In genomic region chr2:240911641-240912265, GRCh38 we compare ENCODE assay signal across 27 cellular contexts. TPM values are rescaled to one million over a fixed set of nuclear protein-coding genes. Genes with fewer than 3 reads are reported as not detected.
DNase-seq lines count a peak whose midpoint lies in the region; ATAC-seq and TF ChIP-seq lines count a peak whose summit lies in the region.
"Had no signal": no experiment of that assay in that cellular context is flagged by ENCODE, and none has a peak within 500 bp of the region (broad histone marks: within the 10 kb centered on the region; RNA-seq: fewer than 3 reads in every experiment).

No MANE protein-coding gene starts in this region.

- TF ChIP-seq CTCF in brain microvascular endothelial cell (IDR thresholded peaks at IDR 0.05; ENCODE audit: low read depth, low read length, missing control alignments) (no peak), neural progenitor cell (IDR thresholded peaks at IDR 0.05) (no peak), endothelial cell (IDR thresholded peaks at IDR 0.05; ENCODE audit: unreplicated experiment) (no peak)

- H3K4me2 ChIP-seq in neural progenitor cell: no peak overlapping the region

- H3K4me3 Mint-ChIP-seq in neural progenitor cell: no peak overlapping the region
- no peak overlapping the region for H3K4me3 Mint-ChIP-seq in stimulated activated effector memory CD8-positive, alpha-beta T cell treated with anti-CD3 and anti-CD28 coated beads, Interleukin-12 subunit alpha, Interleukin-12 subunit beta, amount 100 ng/mL, for 72 hours
- H3K4me3 Mint-ChIP-seq in endothelial cell (ENCODE audit: unreplicated experiment): no peak overlapping the region
- H3K4me3 Mint-ChIP-seq: brain; CD4-positive, CD25-positive, alpha-beta regulatory T cell; effector memory CD8-positive, alpha-beta T cell; mesothelial cell of epicardium; natural killer cell had no signal

- H3K9me3 ChIP-seq in neural progenitor cell (ENCODE audit: low read depth): no peaks in the 10 kb centered on the region
- H3K9me3 ChIP-seq: colonic mucosa, esophagus squamous epithelium, left lung, Peyer's patch, right lobe of liver had no signal

- H3K27ac ChIP-seq in brain microvascular endothelial cell: no peak overlapping the region
- H3K27ac ChIP-seq in neural progenitor cell: no peak overlapping the region
- H3K27ac ChIP-seq: colonic mucosa, left lung, parathyroid adenoma, Peyer's patch had no signal

- no peak for ATAC-seq in stimulated activated effector memory CD8-positive, alpha-beta T cell treated with anti-CD3 and anti-CD28 coated beads, Interleukin-12 subunit alpha, Interleukin-12 subunit beta, amount 100 ng/mL, for 72 hours
- ATAC-seq in GM18861 (IDR thresholded peaks at IDR 0.05; ENCODE audit: unreplicated experiment): no peak
- ATAC-seq: effector memory CD8-positive, alpha-beta T cell; left lung; natural killer cell had no signal

- no peak overlapping the region for H2AFZ ChIP-seq in neural progenitor cell (replicated peaks)
- H2AFZ ChIP-seq: parathyroid adenoma had no signal

- H3K9me3 Mint-ChIP-seq in neural progenitor cell: no peaks in the 10 kb centered on the region
- no peaks in the 10 kb centered on the region for H3K9me3 Mint-ChIP-seq in stimulated activated effector memory CD8-positive, alpha-beta T cell treated with anti-CD3 and anti-CD28 coated beads, Interleukin-12 subunit alpha, Interleukin-12 subunit beta, amount 100 ng/mL, for 72 hours
- H3K9me3 Mint-ChIP-seq in endothelial cell (ENCODE audit: unreplicated experiment): no peaks in the 10 kb centered on the region
- H3K9me3 Mint-ChIP-seq: brain; CD4-positive, CD25-positive, alpha-beta regulatory T cell; effector memory CD8-positive, alpha-beta T cell; mesothelial cell of epicardium; natural killer cell had no signal

- no peaks in the 10 kb centered on the region for H4K20me1 ChIP-seq in neural progenitor cell (ENCODE audit: low read depth)

- H3K27me3 ChIP-seq in brain microvascular endothelial cell (replicated peaks): peaks cover 2% of the 10 kb centered on the region
- H3K27me3 ChIP-seq in neural progenitor cell: peaks cover 21% of the 10 kb centered on the region
- H3K27me3 ChIP-seq: right lobe of liver had no signal

- H3K27ac Mint-ChIP-seq in neural progenitor cell: peak overlapping the region; percentile 78
- no peak overlapping the region for H3K27ac Mint-ChIP-seq in stimulated activated effector memory CD8-positive, alpha-beta T cell treated with anti-CD3 and anti-CD28 coated beads, Interleukin-12 subunit alpha, Interleukin-12 subunit beta, amount 100 ng/mL, for 72 hours
- no peak overlapping the region for H3K27ac Mint-ChIP-seq in endothelial cell (ENCODE audit: unreplicated experiment)
- H3K27ac Mint-ChIP-seq: effector memory CD8-positive, alpha-beta T cell; mesothelial cell of epicardium; natural killer cell had no signal

- H3F3A ChIP-seq in neural progenitor cell (ENCODE audit: low read depth): no peaks in the 10 kb centered on the region

- H3K4me3 ChIP-seq in brain microvascular endothelial cell (ENCODE audit: low read depth, low read length) (no peak overlapping the region), neural progenitor cell (no peak overlapping the region)
- H3K4me3 ChIP-seq: colonic mucosa, esophagus squamous epithelium, left lung, Peyer's patch, right lobe of liver had no signal

- H3K4me1 Mint-ChIP-seq in neural progenitor cell (no peaks in the 10 kb centered on the region), endothelial cell (ENCODE audit: unreplicated experiment) (peaks cover 2% of the 10 kb centered on the region)
- no peaks in the 10 kb centered on the region for H3K4me1 Mint-ChIP-seq in stimulated activated effector memory CD8-positive, alpha-beta T cell treated with anti-CD3 and anti-CD28 coated beads, Interleukin-12 subunit alpha, Interleukin-12 subunit beta, amount 100 ng/mL, for 72 hours
- H3K4me1 Mint-ChIP-seq: natural killer cell had no signal

- H3K9ac ChIP-seq in neural progenitor cell: no peak overlapping the region
- H3K9ac ChIP-seq: parathyroid adenoma had no signal

- H3K27me3 Mint-ChIP-seq in neural progenitor cell (ENCODE audit: insufficient read depth, low read depth) (peaks cover 12% of the 10 kb centered on the region), endothelial cell (ENCODE audit: unreplicated experiment) (peaks cover 8% of the 10 kb centered on the region)

- H3K36me3 ChIP-seq in brain microvascular endothelial cell (replicated peaks) (no peaks in the 10 kb centered on the region), neural progenitor cell (no peaks in the 10 kb centered on the region)
- H3K36me3 ChIP-seq: colonic mucosa, esophagus squamous epithelium, left lung, Peyer's patch, right lobe of liver had no signal

- peaks cover 8% of the 10 kb centered on the region for H3K4me1 ChIP-seq in neural progenitor cell
- H3K4me1 ChIP-seq: colonic mucosa had no signal

- H3K79me2 ChIP-seq in neural progenitor cell (ENCODE audit: low read depth): no peaks in the 10 kb centered on the region
- H3K79me2 ChIP-seq: parathyroid adenoma had no signal

- in situ Hi-C loops in brain microvascular endothelial cell (cut with HindIII; ENCODE audit: low pct_ligation_motif_present, low sequenced_read_pairs): no loop called here

- DNase-seq in EH (ENCODE audit: low read depth) (peak; percentile 29), NCI-H226 (peak; percentile 85), brain microvascular endothelial cell (peak; percentile 39), neural progenitor cell (ENCODE audit: low spot score) (no peak), endothelial cell (ENCODE audit: low spot score) (no peak)
- DNase-seq in stimulated activated effector memory CD8-positive, alpha-beta T cell treated with anti-CD3 and anti-CD28 coated beads, Interleukin-12 subunit alpha, Interleukin-12 subunit beta, amount 100 ng/mL, for 72 hours (ENCODE audit: low spot score in 2 of 2): no peak
- no peak for DNase-seq in activated CD4-positive, alpha-beta T cell treated with anti-CD3 and anti-CD28 coated beads, Interleukin-2, amount 50 U/mL, for 48 hours
- DNase-seq: CD4-positive, CD25-positive, alpha-beta regulatory T cell; colonic mucosa; effector memory CD8-positive, alpha-beta T cell; esophagus squamous epithelium; GF-D8; head of caudate nucleus; left lung; natural killer cell; NCI-H1105; NCI-H2081; Peyer's patch; right lobe of liver; stimulated activated CD4-positive, alpha-beta T cell treated with anti-CD3 and anti-CD28 coated beads, Interleukin-15, amount 100 ng/mL, for 24 hours; stimulated activated CD8-positive, alpha-beta memory T cell treated with anti-CD3 and anti-CD28 coated beads, Interleukin-4, amount 100 ng/mL, for 48 hours; T-helper 2 cell had no signal

- H3K36me3 Mint-ChIP-seq in neural progenitor cell (no peaks in the 10 kb centered on the region), endothelial cell (ENCODE audit: low read depth, unreplicated experiment) (no peaks in the 10 kb centered on the region)
- H3K36me3 Mint-ChIP-seq in stimulated activated effector memory CD8-positive, alpha-beta T cell treated with anti-CD3 and anti-CD28 coated beads, Interleukin-12 subunit alpha, Interleukin-12 subunit beta, amount 100 ng/mL, for 72 hours: no peaks in the 10 kb centered on the region
- H3K36me3 Mint-ChIP-seq: brain; CD4-positive, CD25-positive, alpha-beta regulatory T cell; mesothelial cell of epicardium; natural killer cell had no signal

RNA-seq across cellular contexts. Expression of gene CROCC2, which starts 5.6 kb away (rescaled TPM):
- not detected in 2 replicates for total RNA-seq in neural progenitor cell (ENCODE audit: low replicate concordance)
- not detected for total RNA-seq in endothelial cell (ENCODE audit: unreplicated experiment)
- total RNA-seq: CD4-positive, CD25-positive, alpha-beta regulatory T cell; esophagus squamous epithelium; NCI-H460 had no signal

RNA-seq across cellular contexts. Expression of gene MAB21L4, which starts 15.8 kb away (rescaled TPM):
- total RNA-seq in neural progenitor cell (ENCODE audit: low replicate concordance) (not detected in 2 replicates), endothelial cell (ENCODE audit: unreplicated experiment) (not detected)
- total RNA-seq: CD4-positive, CD25-positive, alpha-beta regulatory T cell; natural killer cell; NCI-H460 had no signal

RNA-seq across cellular contexts. Expression of gene AGXT, which starts 43.1 kb away (rescaled TPM):
- total RNA-seq in neural progenitor cell (ENCODE audit: low replicate concordance): not detected in 2 replicates
- not detected for total RNA-seq in endothelial cell (ENCODE audit: unreplicated experiment)
- total RNA-seq: CD4-positive, CD25-positive, alpha-beta regulatory T cell; esophagus squamous epithelium; left lung; mesothelial cell of epicardium; natural killer cell; NCI-H460 had no signal

Comparison
In these comparisons a context has a peak if more than half of its experiments do, and no peak if none do; other contexts are left out.
1. DNase-seq: peak in EH (single experiment), NCI-H226 (single experiment) and brain microvascular endothelial cell (single experiment); none in neural progenitor cell (single experiment), stimulated activated effector memory CD8-positive, alpha-beta T cell treated with anti-CD3 and anti-CD28 coated beads, Interleukin-12 subunit alpha, Interleukin-12 subunit beta, amount 100 ng/mL, for 72 hours (0 of 2), activated CD4-positive, alpha-beta T cell treated with anti-CD3 and anti-CD28 coated beads, Interleukin-2, amount 50 U/mL, for 48 hours (0 of 2) and endothelial cell (single experiment).